Comparison of ENCODE assay signal across 9 cellular contexts in the genomic region with DNA sequence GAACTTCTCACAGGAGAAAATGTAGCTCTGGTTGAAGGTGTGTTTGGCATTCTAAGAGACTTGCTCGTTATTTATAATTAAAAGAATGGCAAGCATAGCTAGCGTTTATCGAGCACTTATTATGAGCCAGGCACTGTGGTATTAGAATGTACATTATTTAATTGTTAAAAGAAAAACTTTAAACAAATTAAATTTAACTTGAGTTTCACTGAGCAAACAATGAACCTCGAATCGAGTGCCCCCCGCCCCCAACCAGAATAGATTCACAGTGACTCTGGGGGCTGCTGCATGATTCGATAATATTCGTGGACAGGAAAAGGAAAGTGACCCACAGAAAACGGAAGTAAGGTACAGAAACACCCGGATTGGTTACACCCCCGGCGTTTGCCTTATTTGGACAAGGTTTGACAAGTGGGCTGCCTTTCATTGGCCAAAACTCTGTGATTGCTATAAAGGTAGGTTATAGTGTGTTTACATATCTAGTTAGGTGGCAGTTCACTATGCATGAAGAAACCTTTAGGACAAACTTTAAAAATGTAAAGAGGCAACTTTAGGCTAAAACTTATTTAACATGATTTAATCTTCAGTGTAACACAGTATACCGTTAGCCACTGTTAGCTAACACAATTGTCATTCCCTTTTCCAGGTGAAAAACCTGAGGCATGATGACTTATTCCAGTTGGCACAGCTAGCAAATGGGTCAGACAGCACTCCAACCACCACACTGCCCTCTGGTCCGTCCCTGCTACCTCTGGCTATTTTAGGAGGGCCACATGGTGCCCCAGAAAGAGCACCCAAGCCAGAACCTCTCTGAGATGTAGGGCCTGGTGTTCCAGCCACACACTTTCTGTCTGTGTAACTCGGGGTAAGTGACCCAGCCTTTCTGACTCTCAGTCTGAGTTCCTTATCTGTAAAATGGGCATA. TPM values are rescaled to one million over a fixed set of nuclear protein-coding genes. Genes with fewer than 3 reads are reported as not detected.
DNase-seq lines count a peak whose midpoint lies in the region; ATAC-seq and TF ChIP-seq lines count a peak whose summit lies in the region.
"Had no signal": no experiment of that assay in that cellular context is flagged by ENCODE, and none has a peak within 500 bp of the region (broad histone marks: within the 10 kb centered on the region; RNA-seq: fewer than 3 reads in every experiment).

No MANE protein-coding gene starts in this region.

- H3K9me3 Mint-ChIP-seq in MCF 10A (ENCODE audit: unreplicated experiment): no peaks in the 10 kb centered on the region

- no peak overlapping the region for H3K4me3 ChIP-seq in NB4 (ENCODE audit: low read depth, low read length)
- H3K4me3 ChIP-seq in prostate gland: no peak overlapping the region

- peaks cover 21% of the 10 kb centered on the region for H3K4me1 ChIP-seq in prostate gland (replicated peaks)

- 61% methylated on average over 15 of the region's 15 CpGs for WGBS in prostate gland

- no peak for ATAC-seq in HG03196 (IDR thresholded peaks at IDR 0.05; ENCODE audit: unreplicated experiment)

- DNase-seq in DMS53 treated with DMSO at 0.1 percent for 48 hours (lab: John Stamatoyannopoulos, UW; ENCODE audit: unreplicated experiment) (peak; percentile 34), NB4 (ENCODE audit: low read depth) (peak; percentile 68), MCF 10A (ENCODE audit: unreplicated experiment) (peak; percentile 38), prostate gland (ENCODE audit: low spot score) (no peak), GM10248 (ENCODE audit: extremely low spot score) (no peak), H4 (ENCODE audit: low spot score) (no peak)
- DNase-seq in stimulated activated CD4-positive, alpha-beta T cell treated with anti-CD3 and anti-CD28 coated beads, Interleukin-12 subunit alpha, Interleukin-12 subunit beta, amount 100 ng/mL, for 4 hours: no peak
- DNase-seq: NCI-H1092 had no signal

- peak overlapping the region; percentile 12 to 21 for H3K27ac ChIP-seq in prostate gland

- no peaks in the 10 kb centered on the region for H3K9me3 ChIP-seq in prostate gland

- H3K4me1 Mint-ChIP-seq in MCF 10A (ENCODE audit: insufficient read depth, unreplicated experiment): peaks cover 46% of the 10 kb centered on the region

- peaks cover 83% of the 10 kb centered on the region for H3K36me3 Mint-ChIP-seq in MCF 10A (ENCODE audit: insufficient read depth, unreplicated experiment)

- H3K27ac Mint-ChIP-seq in MCF 10A (ENCODE audit: low read depth, unreplicated experiment): peak overlapping the region; percentile 57

- no peak for TF ChIP-seq CTCF in NB4 (IDR thresholded peaks at IDR 0.05; ENCODE audit: low read depth, low read length)
- TF ChIP-seq CTCF in MCF 10A (IDR thresholded peaks at IDR 0.05; ENCODE audit: unreplicated experiment): no peak
- no peak for TF ChIP-seq CTCF in prostate gland (IDR thresholded peaks at IDR 0.05)
- TF ChIP-seq CTCF in GM10248 (IDR thresholded peaks at IDR 0.05; ENCODE audit: control extremely low read depth, extremely low read depth, low read depth, missing control alignments): no peak

- no peaks in the 10 kb centered on the region for H3K36me3 ChIP-seq in prostate gland

- intact Hi-C loops in MCF 10A (cut with micrococcal nuclease): no loop called here
- intact Hi-C loops in prostate gland (cut with DNase I): no loop called here

- H3K4me3 Mint-ChIP-seq in MCF 10A (ENCODE audit: unreplicated experiment): peak overlapping the region; percentile 89

- no TSS peak for BruUV-seq in MCF 10A (replicated peaks; lab: Mats Ljungman, UMichigan)

- POLR2A ChIA-PET in MCF 10A (lab: Yijun Ruan, JAX): interaction anchor here (0.6 to 7.5 kb wide), 11 partner anchors 7 to 56 kb away, joined by 3 to 116 read pairs (median 4); a partner anchor contains a TSS
- POLR2A ChIA-PET in GM10248 (lab: Yijun Ruan, JAX): no interaction called here

- H3K27me3 Mint-ChIP-seq in MCF 10A (ENCODE audit: insufficient read depth, unreplicated experiment): no peaks in the 10 kb centered on the region

- H3K27me3 ChIP-seq in prostate gland (replicated peaks; ENCODE audit: insufficient read depth): no peaks in the 10 kb centered on the region

- CTCF ChIA-PET in MCF 10A (lab: Yijun Ruan, JAX) (interaction anchor here (0.6 to 1.5 kb wide), 6 partner anchors 13 to 291 kb away, joined by 3 to 5 read pairs (median 4); no protein-coding TSS in a partner anchor), GM10248 (lab: Yijun Ruan, JAX) (interaction anchor here (1.2 to 2.6 kb wide), 5 partner anchors 11 to 46 kb away, joined by 3 to 14 read pairs (median 3); no protein-coding TSS in a partner anchor)

- no peak for TF ChIP-seq POLR2A in NB4 (IDR thresholded peaks at IDR 0.05; ENCODE audit: extremely low read depth, insufficient read length)
- TF ChIP-seq POLR2A in prostate gland (IDR thresholded peaks at IDR 0.05): no peak

RNA-seq across cellular contexts. Expression of a gene that starts 7.1 kb away (rescaled TPM):
- 136 and 139 TPM in 2 replicates for total RNA-seq in MCF 10A (2022)
- total RNA-seq in prostate gland: 100 to 1,000 TPM; 128 to 211 TPM
- 1.7 and 2.1 TPM in 2 replicates for total RNA-seq in H4 (2014; rRNA removed; shearing (Covaris generic))

RNA-seq across cellular contexts. Expression of a gene that starts 15.7 kb away (rescaled TPM):
- total RNA-seq in MCF 10A (2022): 158 and 169 TPM in 2 replicates
- 100 to 1,000 TPM; 186 to 264 TPM for total RNA-seq in prostate gland
- total RNA-seq in H4 (2014; rRNA removed; shearing (Covaris generic)): 19.5 and 31.5 TPM in 2 replicates

RNA-seq across cellular contexts. Expression of a gene that starts 26.4 kb away (rescaled TPM):
- total RNA-seq in MCF 10A (2022) (103 and 110 TPM in 2 replicates), prostate gland (100 to 1,000 TPM in 1 of 2 donors, 10 to 100 TPM in 1; 91.1 to 168 TPM)
- total RNA-seq in H4 (2014; rRNA removed; shearing (Covaris generic)): 320 and 327 TPM in 2 replicates

RNA-seq across cellular contexts. Expression of a gene that starts 57.7 kb away (rescaled TPM):
- total RNA-seq in MCF 10A (2022) (not detected in 2 replicates), prostate gland (1 to 10 TPM; 4.6 to 6.2 TPM)
- 0.10 TPM in 1 of 2 replicates, not detected in the other for total RNA-seq in H4 (2014; rRNA removed; shearing (Covaris generic))

Comparison
In these comparisons a context has a peak if more than half of its experiments do, and no peak if none do; other contexts are left out.
1. DNase-seq: peak in DMS53 treated with DMSO at 0.1 percent for 48 hours (single experiment), NB4 (single experiment) and MCF 10A (single experiment); none in prostate gland (single experiment), GM10248 (single experiment), H4 (single experiment) and stimulated activated CD4-positive, alpha-beta T cell treated with anti-CD3 and anti-CD28 coated beads, Interleukin-12 subunit alpha, Interleukin-12 subunit beta, amount 100 ng/mL, for 4 hours (single experiment).
2. RNA of a gene that starts 7.1 kb away (total RNA-seq): 128 to 211 TPM in prostate gland and 136 to 139 TPM in MCF 10A; 1.7 to 2.1 TPM in H4; every median in the first group is over 10 times any median in the second.